10 cellular contexts compared by ENCODE assay signal in genomic region chr5:141492168-141492885, GRCh38. TPM values are rescaled to one million over a fixed set of nuclear protein-coding genes. Genes with fewer than 3 reads are reported as not detected.
DNase-seq lines count a peak whose midpoint lies in the region; ATAC-seq lines count a peak whose summit lies in the region.
"Had no signal": no experiment of that assay in that cellular context is flagged by ENCODE, and none has a peak within 500 bp of the region (broad histone marks: within the 10 kb centered on the region; RNA-seq: fewer than 3 reads in every experiment).

No MANE protein-coding gene starts in this region.

- H3K36me3 Mint-ChIP-seq in CD8-positive, alpha-beta memory T cell: no peaks in the 10 kb centered on the region

- no peaks in the 10 kb centered on the region for H3K4me1 ChIP-seq in CD8-positive, alpha-beta memory T cell (ENCODE audit: insufficient read depth, low read length)

- peaks cover 28% of the 10 kb centered on the region for H3K27me3 ChIP-seq in CD8-positive, alpha-beta memory T cell (ENCODE audit: insufficient read depth, low read length, poor library complexity, severe bottlenecking)

- no peak for DNase-seq in CD8-positive, alpha-beta memory T cell
- DNase-seq in activated CD4-positive, alpha-beta T cell treated with anti-CD3 and anti-CD28 coated beads for 48 hours: peak; percentile 47
- DNase-seq in left kidney (ENCODE audit: low read depth, low spot score) (peak; percentile 74), NCI-H82 (lab: John Stamatoyannopoulos, UW) (no peak), NCI-H1436 (lab: John Stamatoyannopoulos, UW) (no peak), DMS53 (lab: John Stamatoyannopoulos, UW) (no peak), NCI-H1092 (lab: John Stamatoyannopoulos, UW) (no peak)
- DNase-seq: GDM1 had no signal

- H3K9me3 ChIP-seq in CD8-positive, alpha-beta memory T cell (ENCODE audit: low read length): no peaks in the 10 kb centered on the region

- POLR2A ChIA-PET in CD8-positive, alpha-beta memory T cell (lab: Charles Lee): no interaction called here

- H3K27ac ChIP-seq in CD8-positive, alpha-beta memory T cell (ENCODE audit: low read depth, low read length): no peak overlapping the region

- ATAC-seq in GM21526 (IDR thresholded peaks at IDR 0.05; ENCODE audit: low FRiP score, unreplicated experiment): peak; percentile 43
- ATAC-seq: K562 had no signal

- H3K27ac Mint-ChIP-seq in CD8-positive, alpha-beta memory T cell: peak overlapping the region in 1 of 8 donors; percentile 28

- no peaks in the 10 kb centered on the region for H3K9me3 Mint-ChIP-seq in CD8-positive, alpha-beta memory T cell

- H3K27me3 Mint-ChIP-seq in CD8-positive, alpha-beta memory T cell: peaks cover 66 to 85% of the 10 kb centered on the region in 2 donors

- H3K36me3 ChIP-seq in CD8-positive, alpha-beta memory T cell (ENCODE audit: insufficient read depth, low read length): no peaks in the 10 kb centered on the region

- H3K4me3 Mint-ChIP-seq in CD8-positive, alpha-beta memory T cell: peak overlapping the region in 6 of 7 donors; percentile 48 to 82 (median 62)

- H3K4me3 ChIP-seq in CD8-positive, alpha-beta memory T cell (ENCODE audit: low read length): no peak overlapping the region
- H3K4me3 ChIP-seq: K562 had no signal

- H3K4me1 Mint-ChIP-seq in CD8-positive, alpha-beta memory T cell: peaks cover 9 to 20% (median 12%) of the 10 kb centered on the region in 3 donors

- CTCF ChIA-PET in CD8-positive, alpha-beta memory T cell (lab: Charles Lee): interaction anchor here (0.8 kb wide), 1 partner anchor 21 kb away, joined by 3 read pairs; no protein-coding TSS in a partner anchor

RNA-seq across cellular contexts. Expression of gene PCDHGC5, which starts 3.4 kb away (rescaled TPM):
- total RNA-seq in CD8-positive, alpha-beta memory T cell: not detected
- not detected for polyA plus RNA-seq in CD8-positive, alpha-beta memory T cell
- total RNA-seq: K562 had no signal
- polyA plus RNA-seq: K562 had no signal

RNA-seq across cellular contexts. Expression of gene PCDHGC4, which starts 7.5 kb away (rescaled TPM):
- total RNA-seq in CD8-positive, alpha-beta memory T cell: not detected
- not detected for polyA plus RNA-seq in CD8-positive, alpha-beta memory T cell
- polyA plus RNA-seq: K562 had no signal

RNA-seq across cellular contexts. Expression of gene PCDHGC3, which starts 16.6 kb away (rescaled TPM):
- total RNA-seq in CD8-positive, alpha-beta memory T cell: under 1 TPM; 0.11 to 0.15 TPM
- not detected for polyA plus RNA-seq in CD8-positive, alpha-beta memory T cell
- polyA plus RNA-seq: K562 had no signal

Comparison
In these comparisons a context has a peak if more than half of its experiments do, and no peak if none do; other contexts are left out.
1. DNase-seq: peak in activated CD4-positive, alpha-beta T cell treated with anti-CD3 and anti-CD28 coated beads for 48 hours (single experiment) and left kidney (single experiment); none in CD8-positive, alpha-beta memory T cell (0 of 5), NCI-H82 (single experiment), NCI-H1436 (single experiment), DMS53 (single experiment) and NCI-H1092 (single experiment).